8 cellular contexts compared by ENCODE assay signal in the genomic region with DNA sequence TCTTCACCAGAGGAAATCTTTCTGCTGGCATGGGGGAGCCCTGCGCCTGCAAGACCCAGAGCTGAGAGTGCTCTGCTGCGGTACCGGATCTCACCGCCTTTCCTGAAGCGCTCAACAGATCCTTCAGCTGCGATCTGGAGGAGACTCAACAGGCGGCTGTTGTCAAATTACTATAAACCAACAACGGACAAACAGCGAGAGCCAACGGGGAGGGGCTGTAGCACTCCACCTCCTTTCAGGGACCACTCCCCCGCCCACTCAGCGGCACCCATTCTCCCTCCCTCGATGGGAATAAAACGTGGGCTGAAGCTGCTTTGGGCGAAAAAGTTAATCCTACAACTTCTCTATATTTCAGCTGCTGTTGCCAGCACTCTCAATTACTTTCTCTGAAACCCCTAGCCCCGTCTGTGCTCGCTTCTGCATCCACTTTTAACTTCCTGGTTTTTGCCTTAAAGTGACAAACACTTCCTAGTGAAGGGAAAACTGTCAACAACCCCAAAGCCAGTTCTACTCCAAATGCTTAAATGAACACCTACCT. TPM values are rescaled to one million over a fixed set of nuclear protein-coding genes. Genes with fewer than 3 reads are reported as not detected.
DNase-seq lines count a peak whose midpoint lies in the region; ATAC-seq and TF ChIP-seq lines count a peak whose summit lies in the region.

A gene with protein sequence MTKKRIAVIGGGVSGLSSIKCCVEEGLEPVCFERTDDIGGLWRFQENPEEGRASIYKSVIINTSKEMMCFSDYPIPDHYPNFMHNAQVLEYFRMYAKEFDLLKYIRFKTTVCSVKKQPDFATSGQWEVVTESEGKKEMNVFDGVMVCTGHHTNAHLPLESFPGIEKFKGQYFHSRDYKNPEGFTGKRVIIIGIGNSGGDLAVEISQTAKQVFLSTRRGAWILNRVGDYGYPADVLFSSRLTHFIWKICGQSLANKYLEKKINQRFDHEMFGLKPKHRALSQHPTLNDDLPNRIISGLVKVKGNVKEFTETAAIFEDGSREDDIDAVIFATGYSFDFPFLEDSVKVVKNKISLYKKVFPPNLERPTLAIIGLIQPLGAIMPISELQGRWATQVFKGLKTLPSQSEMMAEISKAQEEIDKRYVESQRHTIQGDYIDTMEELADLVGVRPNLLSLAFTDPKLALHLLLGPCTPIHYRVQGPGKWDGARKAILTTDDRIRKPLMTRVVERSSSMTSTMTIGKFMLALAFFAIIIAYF (minus strand): TSS at position 147 of the 538 bp plus-strand sequence. CDS start 310 bp downstream, outside the sequence.

- H3K4me1 ChIP-seq in Panc1 (ENCODE audit: control insufficient read depth, insufficient read depth, low read length) (no peaks in the 10 kb centered on the region), tibial artery (peaks cover 0 to 14% (median 0%) of the 10 kb centered on the region in 4 donors)

- ATAC-seq in HG03175 (IDR thresholded peaks at IDR 0.05; ENCODE audit: unreplicated experiment): peak; percentile 87
- ATAC-seq in Panc1: peak; percentile 96

- H3K4me1 Mint-ChIP-seq in activated naive CD4-positive, alpha-beta T cell treated with anti-CD3 and anti-CD28 coated beads, Interleukin-2, amount 10 ng/mL, durations not matched to agents 7 days and 5 days: peaks cover 20% of the 10 kb centered on the region

- H3K4me3 ChIP-seq in Panc1 (ENCODE audit: low read depth in 2 of 2, low read length in 2 of 2) (peak within 1 kb of the TSS; percentile 64 to 91), tibial artery (peak within 1 kb of the TSS; percentile 70 to 76)

- intact Hi-C loops in Panc1 (cut with micrococcal nuclease; ENCODE audit: unreplicated experiment): no loop called here
- intact Hi-C loops in tibial artery (cut with DNase I; ENCODE audit: low total_unique reads): no loop called here

- H3K9me3 ChIP-seq in Panc1 (ENCODE audit: control insufficient read depth, insufficient read depth, low read depth, low read length): no peaks in the 10 kb centered on the region
- no peaks in the 10 kb centered on the region for H3K9me3 ChIP-seq in tibial artery

- POLR2A ChIA-PET in Panc1 (lab: Charles Lee): no interaction called here

- in situ Hi-C loops in Panc1 (cut with HindIII; ENCODE audit: low pct_unique_long_range_greater_than_20kb, low sequenced_read_pairs): no loop called here

- CTCF ChIA-PET in Panc1 (lab: Charles Lee): interaction anchor here (0.7 kb wide), 1 partner anchor 17 kb away, joined by 3 read pairs; the partner anchor contains the start of gene CHD1L
- CTCF ChIA-PET in activated naive CD4-positive, alpha-beta T cell treated with anti-CD3 and anti-CD28 coated beads, Interleukin-2, amount 10 ng/mL, durations not matched to agents 7 days and 5 days (lab: Charles Lee): interaction anchor here (1.3 kb wide), 1 partner anchor 14 kb away, joined by 4 read pairs; no protein-coding TSS in a partner anchor

- H3K36me3 ChIP-seq in Panc1 (ENCODE audit: control insufficient read depth, insufficient read depth, low read length) (no peaks in the 10 kb centered on the region), tibial artery (no peaks in the 10 kb centered on the region)

- BruUV-seq in Panc1 (replicated peaks; lab: Mats Ljungman, UMichigan): no TSS peak

- peak within 1 kb of the TSS; percentile 89 for H3K4me3 Mint-ChIP-seq in activated naive CD4-positive, alpha-beta T cell treated with anti-CD3 and anti-CD28 coated beads, Interleukin-2, amount 10 ng/mL, durations not matched to agents 7 days and 5 days

- peaks cover 8% of the 10 kb centered on the region; the same call in 1 of the 2 replicates for H3K27me3 ChIP-seq in Panc1 (ENCODE audit: control insufficient read depth, insufficient read depth, low read length)
- H3K27me3 ChIP-seq in tibial artery: no peaks in the 10 kb centered on the region

- H3K9me3 Mint-ChIP-seq in activated naive CD4-positive, alpha-beta T cell treated with anti-CD3 and anti-CD28 coated beads, Interleukin-2, amount 10 ng/mL, durations not matched to agents 7 days and 5 days: no peaks in the 10 kb centered on the region

- peak; percentile 56 for DNase-seq in SIG-M5 treated with dmso at 0.1 percent for 504 hours (lab: John Stamatoyannopoulos, UW; ENCODE audit: unreplicated experiment)
- no peak for DNase-seq in SIG-M5 (lab: John Stamatoyannopoulos, UW)
- DNase-seq in Panc1 (ENCODE audit: low read depth, low spot score): no peak
- peak; percentile 69 for DNase-seq in activated naive CD4-positive, alpha-beta T cell treated with anti-CD3 and anti-CD28 coated beads, Interleukin-2, amount 10 ng/mL, durations not matched to agents 7 days and 5 days
- peak; percentile 56 for DNase-seq in glomerular visceral epithelial cell (ENCODE audit: extremely low spot score)
- DNase-seq in occipital lobe (lab: John Stamatoyannopoulos, UW): peak; percentile 18
- DNase-seq in tibial artery: peak; percentile 84 to 85

- H3K27ac Mint-ChIP-seq in activated naive CD4-positive, alpha-beta T cell treated with anti-CD3 and anti-CD28 coated beads, Interleukin-2, amount 10 ng/mL, durations not matched to agents 7 days and 5 days: peak within 1 kb of the TSS; percentile 63

- H3K27ac ChIP-seq in Panc1 (ENCODE audit: low read length) (peak within 1 kb of the TSS; percentile 59; the same call in 1 of the 2 replicates), tibial artery (peak within 1 kb of the TSS; percentile 83)

- H3K36me3 Mint-ChIP-seq in activated naive CD4-positive, alpha-beta T cell treated with anti-CD3 and anti-CD28 coated beads, Interleukin-2, amount 10 ng/mL, durations not matched to agents 7 days and 5 days: peaks cover 2% of the 10 kb centered on the region

- peaks cover 18% of the 10 kb centered on the region for H3K27me3 Mint-ChIP-seq in activated naive CD4-positive, alpha-beta T cell treated with anti-CD3 and anti-CD28 coated beads, Interleukin-2, amount 10 ng/mL, durations not matched to agents 7 days and 5 days

- TF ChIP-seq CTCF in Panc1 (IDR thresholded peaks at IDR 0.05) (no peak), tibial artery (IDR thresholded peaks at IDR 0.05) (peak; percentile 36 to 55)

RNA-seq across cellular contexts. Expression of the gene that starts here (rescaled TPM):
- 0.57 TPM for total RNA-seq in Panc1 (2021; ENCODE audit: unreplicated experiment)
- polyA plus RNA-seq in Panc1 (2012; ENCODE audit: insufficient read length): 0.29 TPM
- total RNA-seq in occipital lobe: 0.62 TPM

Comparison
In these comparisons a context has a peak if more than half of its experiments do, and no peak if none do; other contexts are left out.
1. DNase-seq: peak in SIG-M5 treated with dmso at 0.1 percent for 504 hours (single experiment), activated naive CD4-positive, alpha-beta T cell treated with anti-CD3 and anti-CD28 coated beads, Interleukin-2, amount 10 ng/mL, durations not matched to agents 7 days and 5 days (single experiment), glomerular visceral epithelial cell (single experiment) and tibial artery (2 of 2); none in SIG-M5 (single experiment) and Panc1 (single experiment).
2. Peak in ATAC-seq, H3K4me3 ChIP-seq and H3K27ac ChIP-seq in Panc1; RNA of the gene not detected or under 1 TPM.
3. Peak in DNase-seq in occipital lobe; RNA of the gene not detected or under 1 TPM.